8 cellular contexts compared by ENCODE assay signal in genomic region chr2:24382363-24383021, GRCh38. TPM values are rescaled to one million over a fixed set of nuclear protein-coding genes. Genes with fewer than 3 reads are reported as not detected.
DNase-seq lines count a peak whose midpoint lies in the region; ATAC-seq, FAIRE-seq and TF ChIP-seq lines count a peak whose summit lies in the region.

No MANE protein-coding gene starts in this region.

- no peak overlapping the region for H3K4me3 Mint-ChIP-seq in CD8-positive, alpha-beta memory T cell
- no peak overlapping the region for H3K4me3 Mint-ChIP-seq in WTC11

- intact Hi-C loops in left colon (cut with DNase I, micrococcal nuclease) = loop anchor here in 1 of 2 donors (10.0 kb wide), 1 partner anchor 168 kb away; no protein-coding TSS in a partner anchor

- H3K27me3 Mint-ChIP-seq in CD8-positive, alpha-beta memory T cell = peaks cover 0 to 2% of the 10 kb centered on the region in 2 donors
- no peaks in the 10 kb centered on the region for H3K27me3 Mint-ChIP-seq in WTC11 (ENCODE audit: low read depth)

- no peaks in the 10 kb centered on the region for H3K9me3 Mint-ChIP-seq in CD8-positive, alpha-beta memory T cell
- H3K9me3 Mint-ChIP-seq in WTC11 = no peaks in the 10 kb centered on the region

- H3K36me3 ChIP-seq in CD8-positive, alpha-beta memory T cell (ENCODE audit: insufficient read depth, low read length) = no peaks in the 10 kb centered on the region

- no peaks in the 10 kb centered on the region for H3K4me1 ChIP-seq in CD8-positive, alpha-beta memory T cell (ENCODE audit: insufficient read depth, low read length)

- no peaks in the 10 kb centered on the region for H3K4me1 Mint-ChIP-seq in CD8-positive, alpha-beta memory T cell
- peaks cover 5% of the 10 kb centered on the region for H3K4me1 Mint-ChIP-seq in WTC11

- H3K27ac Mint-ChIP-seq in CD8-positive, alpha-beta memory T cell = no peak overlapping the region
- H3K27ac Mint-ChIP-seq in WTC11 = no peak overlapping the region; the same call in 1 of the 2 replicates

- CTCF ChIA-PET in CD8-positive, alpha-beta memory T cell (lab: Charles Lee) = interaction anchor here (1.4 kb wide), 1 partner anchor 455 kb away, joined by 3 read pairs; the partner anchor contains the start of gene ATAD2B
- CTCF ChIA-PET in WTC11 (lab: Charles Lee) = interaction anchor here (0.6 kb wide), 1 partner anchor 146 kb away, joined by 3 read pairs; no protein-coding TSS in a partner anchor

- no peak overlapping the region for H3K4me3 ChIP-seq in CD8-positive, alpha-beta memory T cell (ENCODE audit: low read length)

- ATAC-seq in WTC11 = peak; percentile 93
- peak; percentile 89 for ATAC-seq in left colon
- no peak for ATAC-seq in HG03469 (IDR thresholded peaks at IDR 0.05; ENCODE audit: unreplicated experiment)

- H3K27ac ChIP-seq in CD8-positive, alpha-beta memory T cell (ENCODE audit: low read depth, low read length) = no peak overlapping the region
- no peak overlapping the region for H3K27ac ChIP-seq in caudate nucleus (ENCODE audit: low read depth, low read length)

- no peaks in the 10 kb centered on the region for H3K36me3 Mint-ChIP-seq in CD8-positive, alpha-beta memory T cell
- no peaks in the 10 kb centered on the region for H3K36me3 Mint-ChIP-seq in WTC11

- peak; percentile 26 to 68 (median 52) for DNase-seq in CD8-positive, alpha-beta memory T cell
- DNase-seq in H54 (ENCODE audit: insufficient read length, low spot score) (peak; percentile 50), NCI-H2171 treated with DMSO at 0.1 percent for 48 hours (lab: John Stamatoyannopoulos, UW) (peak; percentile 84), WTC11 (ENCODE audit: low spot score) (peak; percentile 64), caudate nucleus (lab: John Stamatoyannopoulos, UW) (peak in 41 of 61 donors; percentile 3 to 64 (median 22)), left colon (peak in 1 of 2 donors; percentile 44)
- DNase-seq in stimulated activated CD4-positive, alpha-beta T cell treated with anti-CD3 and anti-CD28 coated beads, Interleukin-2, amount 100 ng/mL, for 48 hours = peak; percentile 34 to 46

- no peak for FAIRE-seq in H54 (lab: Jason Lieb, UNC)

- no peaks in the 10 kb centered on the region for H3K9me3 ChIP-seq in CD8-positive, alpha-beta memory T cell (ENCODE audit: low read length)

- no peaks in the 10 kb centered on the region for H3K27me3 ChIP-seq in CD8-positive, alpha-beta memory T cell (ENCODE audit: insufficient read depth, low read length, poor library complexity, severe bottlenecking)

- peak; percentile 64 for TF ChIP-seq CTCF in WTC11 (IDR thresholded peaks at IDR 0.05)

- TF ChIP-seq POLR2A in H54 (IDR thresholded peaks at IDR 0.05; ENCODE audit: low read depth, low read length) = no peak

- POLR2A ChIA-PET in CD8-positive, alpha-beta memory T cell (lab: Charles Lee) = no interaction called here
- POLR2A ChIA-PET in WTC11 (lab: Charles Lee) = no interaction called here

TF ChIP-seq in WTC11, 78 proteins besides CTCF, POLR2A, EP300 and RAD21:
- no peak for TF ChIP-seq CREB1 (CRISPR knock-in tag; IDR thresholded peaks at IDR 0.05)
- TF ChIP-seq EMX1 (CRISPR knock-in tag; IDR thresholded peaks at IDR 0.05) = no peak
- TF ChIP-seq JAZF1 (CRISPR knock-in tag; IDR thresholded peaks at IDR 0.05) = no peak
- TF ChIP-seq ZNF121 (CRISPR knock-in tag; IDR thresholded peaks at IDR 0.05) = no peak
- TF ChIP-seq RORB (CRISPR knock-in tag; IDR thresholded peaks at IDR 0.05) = no peak
- TF ChIP-seq PRRX2 (CRISPR knock-in tag; IDR thresholded peaks at IDR 0.05) = no peak
- TF ChIP-seq FOXK1 (CRISPR knock-in tag; IDR thresholded peaks at IDR 0.05) = no peak
- TF ChIP-seq ZNF423 (CRISPR knock-in tag; IDR thresholded peaks at IDR 0.05) = no peak
- TF ChIP-seq ATF2 (CRISPR knock-in tag; IDR thresholded peaks at IDR 0.05; ENCODE audit: borderline replicate concordance, low read depth) = no peak
- TF ChIP-seq SMAD4 (CRISPR knock-in tag; IDR thresholded peaks at IDR 0.05) = no peak
- TF ChIP-seq NFYB (CRISPR knock-in tag; conservative IDR thresholded peaks at IDR 0.05; ENCODE audit: low read depth) = no peak
- TF ChIP-seq CREM (CRISPR knock-in tag; IDR thresholded peaks at IDR 0.05) = no peak

RNA-seq across cellular contexts. Expression of gene ITSN2, which starts 22.2 kb away (rescaled TPM):
- total RNA-seq in CD8-positive, alpha-beta memory T cell = 10 to 100 TPM; 71.2 to 76.1 TPM
- polyA plus RNA-seq in CD8-positive, alpha-beta memory T cell = 76.7 TPM
- total RNA-seq in WTC11 (2021) (18.1 to 19.8 TPM (median 19.0 TPM) in 3 replicates), left colon (10 to 100 TPM; 52.6 to 54.6 TPM)
